ENCODE assay signal across 11 cellular contexts in the genomic region with DNA sequence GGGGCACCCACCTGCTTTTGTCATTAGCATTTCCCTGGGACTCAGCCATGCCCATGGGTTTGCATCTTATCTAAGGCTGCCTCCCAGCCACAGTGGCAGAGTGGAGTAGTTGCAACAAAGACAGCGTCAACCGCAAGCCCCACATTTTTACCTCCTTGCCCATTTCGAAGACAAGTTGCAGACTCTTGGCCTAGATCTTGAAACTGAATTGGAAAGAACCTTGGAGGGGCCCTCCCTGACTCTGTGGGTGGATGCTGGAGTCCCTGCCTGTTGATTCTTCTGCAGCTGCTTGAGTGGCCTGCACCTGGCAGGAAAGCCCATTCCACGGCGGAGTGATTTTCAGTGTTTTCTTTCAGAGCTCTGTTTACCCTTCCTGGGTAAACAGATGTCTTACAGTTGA.
A peak's percentile ranks its signal among the peaks of the same experiment; 100 is the strongest.
DNase-seq lines count a peak whose midpoint lies in the region; ATAC-seq and TF ChIP-seq lines count a peak whose summit lies in the region.
"Had no signal": no experiment of that assay in that cellular context is flagged by ENCODE, and none has a peak within 500 bp of the region (broad histone marks: within the 10 kb centered on the region; RNA-seq: fewer than 3 reads in every experiment).

No MANE protein-coding gene starts in this region.

- ATAC-seq in GM19395 (IDR thresholded peaks at IDR 0.05; ENCODE audit: unreplicated experiment) (peak; percentile 90), HG03135 (IDR thresholded peaks at IDR 0.05; ENCODE audit: unreplicated experiment) (peak; percentile 75), GM21717 (IDR thresholded peaks at IDR 0.05; ENCODE audit: unreplicated experiment) (no peak), HG02840 (IDR thresholded peaks at IDR 0.05; ENCODE audit: low FRiP score, unreplicated experiment) (no peak)
- peak; percentile 83 for ATAC-seq in effector memory CD8-positive, alpha-beta T cell (replicated peaks)

- no peak for TF ChIP-seq CTCF in GM13976 (IDR thresholded peaks at IDR 0.05; ENCODE audit: borderline replicate concordance, control extremely low read depth, extremely low read depth, insufficient read depth, missing control alignments)

- peaks cover 55 to 75% of the 10 kb centered on the region in 2 donors for H3K27me3 Mint-ChIP-seq in effector memory CD8-positive, alpha-beta T cell
- peaks cover 13% of the 10 kb centered on the region for H3K27me3 Mint-ChIP-seq in activated CD4-positive, alpha-beta memory T cell treated with anti-CD3 and anti-CD28 coated beads, Interleukin-2, amount 10 ng/mL, durations not matched to agents 7 days and 5 days

- peak; percentile 12 for DNase-seq in GM13976 (ENCODE audit: low spot score)
- no peak for DNase-seq in effector memory CD8-positive, alpha-beta T cell
- DNase-seq in activated effector memory CD4-positive, alpha-beta T cell treated with Interleukin-2 at 50 U/mL for 16 hours = no peak
- DNase-seq in activated CD4-positive, alpha-beta memory T cell treated with anti-CD3 and anti-CD28 coated beads, Interleukin-2, amount 10 ng/mL, durations not matched to agents 7 days and 5 days = no peak
- DNase-seq: CD4-positive, CD25-positive, alpha-beta regulatory T cell; IMR-90; NCI-H1930 had no signal

- peaks cover 3 to 4% of the 10 kb centered on the region in 2 donors for H3K4me1 Mint-ChIP-seq in effector memory CD8-positive, alpha-beta T cell (ENCODE audit: low read depth in 2 of 2)
- no peaks in the 10 kb centered on the region for H3K4me1 Mint-ChIP-seq in activated CD4-positive, alpha-beta memory T cell treated with anti-CD3 and anti-CD28 coated beads, Interleukin-2, amount 10 ng/mL, durations not matched to agents 7 days and 5 days
- H3K4me1 Mint-ChIP-seq: CD4-positive, CD25-positive, alpha-beta regulatory T cell had no signal

- in situ Hi-C loops in GM13976 (cut with MboI; ENCODE audit: low sequenced_read_pairs, unreplicated experiment) = no loop called here

- POLR2A ChIA-PET in activated CD4-positive, alpha-beta memory T cell treated with anti-CD3 and anti-CD28 coated beads, Interleukin-2, amount 10 ng/mL, durations not matched to agents 7 days and 5 days (lab: Charles Lee) = no interaction called here

- no peak overlapping the region for H3K27ac Mint-ChIP-seq in effector memory CD8-positive, alpha-beta T cell
- no peak overlapping the region for H3K27ac Mint-ChIP-seq in activated CD4-positive, alpha-beta memory T cell treated with anti-CD3 and anti-CD28 coated beads, Interleukin-2, amount 10 ng/mL, durations not matched to agents 7 days and 5 days

- no peak overlapping the region for H3K4me3 Mint-ChIP-seq in effector memory CD8-positive, alpha-beta T cell
- H3K4me3 Mint-ChIP-seq in activated CD4-positive, alpha-beta memory T cell treated with anti-CD3 and anti-CD28 coated beads, Interleukin-2, amount 10 ng/mL, durations not matched to agents 7 days and 5 days = no peak overlapping the region
- H3K4me3 Mint-ChIP-seq: CD4-positive, CD25-positive, alpha-beta regulatory T cell had no signal

- CTCF ChIA-PET in activated CD4-positive, alpha-beta memory T cell treated with anti-CD3 and anti-CD28 coated beads, Interleukin-2, amount 10 ng/mL, durations not matched to agents 7 days and 5 days (lab: Charles Lee) = no interaction called here

- H3K36me3 Mint-ChIP-seq in effector memory CD8-positive, alpha-beta T cell (ENCODE audit: insufficient read depth) = no peaks in the 10 kb centered on the region
- H3K36me3 Mint-ChIP-seq in activated CD4-positive, alpha-beta memory T cell treated with anti-CD3 and anti-CD28 coated beads, Interleukin-2, amount 10 ng/mL, durations not matched to agents 7 days and 5 days (ENCODE audit: low read depth) = peaks cover 2% of the 10 kb centered on the region
- H3K36me3 Mint-ChIP-seq: CD4-positive, CD25-positive, alpha-beta regulatory T cell had no signal

- peaks cover 3 to 8% of the 10 kb centered on the region in 2 donors for H3K9me3 Mint-ChIP-seq in effector memory CD8-positive, alpha-beta T cell
- peaks cover 5% of the 10 kb centered on the region for H3K9me3 Mint-ChIP-seq in activated CD4-positive, alpha-beta memory T cell treated with anti-CD3 and anti-CD28 coated beads, Interleukin-2, amount 10 ng/mL, durations not matched to agents 7 days and 5 days

Comparison
In these comparisons a context has a peak if more than half of its experiments do, and no peak if none do; other contexts are left out.
1. ATAC-seq: peak in GM19395 (single experiment), HG03135 (single experiment) and effector memory CD8-positive, alpha-beta T cell (single experiment); none in GM21717 (single experiment) and HG02840 (single experiment).